Comparison of ENCODE assay signal across 4 cellular contexts in the genomic region with DNA sequence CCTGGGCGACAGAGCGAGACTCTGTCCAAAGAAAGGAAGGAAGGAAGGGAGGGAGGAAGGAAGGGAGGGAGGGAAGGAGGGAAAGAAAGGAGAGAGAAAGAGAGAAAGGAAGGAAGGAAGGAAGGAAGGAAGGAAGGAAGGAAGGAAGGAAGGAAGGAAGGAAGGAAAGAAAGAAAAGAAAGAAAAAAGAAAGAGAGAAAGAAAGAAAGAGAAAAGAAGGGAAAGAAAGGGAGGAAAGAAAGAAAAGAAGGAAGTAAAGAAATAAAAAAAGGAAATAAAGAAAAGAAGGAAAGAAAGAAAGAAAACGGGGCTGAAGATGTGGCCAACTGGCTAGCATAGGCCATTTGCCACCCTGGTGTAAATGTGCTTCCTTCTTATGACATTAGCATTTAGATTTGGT.
TF ChIP-seq lines count a peak whose summit lies in the region.

No MANE protein-coding gene starts in this region.

TF ChIP-seq in HEK293, 187 proteins besides CTCF, POLR2A, EP300 and RAD21:
- TF ChIP-seq ZNF366 (tag by site-specific recombination; conservative IDR thresholded peaks at IDR 0.05): peak; percentile 91

TF ChIP-seq in WTC11, 78 proteins besides CTCF, POLR2A, EP300 and RAD21:
- TF ChIP-seq, protein P1, sequence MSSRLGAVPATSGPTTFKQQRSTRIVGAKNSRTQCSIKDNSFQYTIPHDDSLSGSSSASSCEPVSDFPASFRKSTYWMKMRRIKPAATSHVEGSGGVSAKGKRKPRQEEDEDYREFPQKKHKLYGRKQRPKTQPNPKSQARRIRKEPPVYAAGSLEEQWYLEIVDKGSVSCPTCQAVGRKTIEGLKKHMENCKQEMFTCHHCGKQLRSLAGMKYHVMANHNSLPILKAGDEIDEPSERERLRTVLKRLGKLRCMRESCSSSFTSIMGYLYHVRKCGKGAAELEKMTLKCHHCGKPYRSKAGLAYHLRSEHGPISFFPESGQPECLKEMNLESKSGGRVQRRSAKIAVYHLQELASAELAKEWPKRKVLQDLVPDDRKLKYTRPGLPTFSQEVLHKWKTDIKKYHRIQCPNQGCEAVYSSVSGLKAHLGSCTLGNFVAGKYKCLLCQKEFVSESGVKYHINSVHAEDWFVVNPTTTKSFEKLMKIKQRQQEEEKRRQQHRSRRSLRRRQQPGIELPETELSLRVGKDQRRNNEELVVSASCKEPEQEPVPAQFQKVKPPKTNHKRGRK (CRISPR knock-in tag; IDR thresholded peaks at IDR 0.05; ENCODE audit: borderline replicate concordance): peak; percentile 82; the same call in 1 of the 2 replicates

TF ChIP-seq in K562, 482 proteins besides CTCF, POLR2A, EP300 and RAD21:
- TF ChIP-seq, protein P1 (tag; IDR thresholded peaks at IDR 0.05): 0 out of 2 replicates have a peak, but pooled peaks have one; percentile 37

TF ChIP-seq in HepG2, 621 proteins besides CTCF, POLR2A, EP300 and RAD21:
- TF ChIP-seq U2AF2 (IDR thresholded peaks at IDR 0.05; ENCODE audit: low read depth, low read length): peak; percentile 78; the same call in 1 of the 2 replicates
